Comparison of ENCODE assay signal across 24 cellular contexts in genomic region chr22:48268771-48269552, GRCh38.
A peak's percentile ranks its signal among the peaks of the same experiment; 100 is the strongest.
DNase-seq lines count a peak whose midpoint lies in the region; ATAC-seq and TF ChIP-seq lines count a peak whose summit lies in the region.
"Had no signal": no experiment of that assay in that cellular context is flagged by ENCODE, and none has a peak within 500 bp of the region (broad histone marks: within the 10 kb centered on the region; RNA-seq: fewer than 3 reads in every experiment).

No MANE protein-coding gene starts in this region.

- TF ChIP-seq CTCF in left lung (IDR thresholded peaks at IDR 0.05) (no peak), upper lobe of right lung (IDR thresholded peaks at IDR 0.05) (no peak), body of pancreas (IDR thresholded peaks at IDR 0.05) (no peak)

- intact Hi-C loops in left lung (cut with DNase I) (no loop called here), upper lobe of right lung (cut with DNase I) (no loop called here), body of pancreas (cut with DNase I) (no loop called here)

- 63 to 67% methylated on average over 20 to 24 of the region's 24 CpGs for WGBS in body of pancreas, 2 donors

- DNase-seq in SHP77 (lab: John Stamatoyannopoulos, UW) (peak; percentile 32 to 37), SHP77 treated with DMSO at 0.1 percent for 48 hours (lab: John Stamatoyannopoulos, UW) (no peak), RKO (ENCODE audit: low spot score) (peak; percentile 4), left lung (peak; percentile 47 to 88), upper lobe of right lung (peak; percentile 85), EL (no peak), body of pancreas (no peak)
- DNase-seq: activated CD8-positive, alpha-beta T cell treated with anti-CD3 and anti-CD28 coated beads for 36 hours; CD4-positive, alpha-beta memory T cell; effector memory CD8-positive, alpha-beta T cell; heart left ventricle; naive B cell; NCI-H1417; NCI-H2081; NCI-H226; NCI-H748 treated with DMSO at 0.1 percent for 48 hours; occipital lobe; stimulated activated naive CD8-positive, alpha-beta T cell treated with anti-CD3 and anti-CD28 coated beads, Interleukin-15, Interleukin-2, amounts not matched to agents 100 U/mL and 50 U/mL, for 24 hours; thyroid gland had no signal

- H3K27me3 ChIP-seq in left lung (peaks cover 0 to 28% of the 10 kb centered on the region in 2 donors), upper lobe of right lung (peaks cover 12% of the 10 kb centered on the region), body of pancreas (no peaks in the 10 kb centered on the region)
- H3K27me3 ChIP-seq: thyroid gland had no signal

- peak; percentile 98 for ATAC-seq in left lung
- peak; percentile 90 for ATAC-seq in upper lobe of right lung
- ATAC-seq in HG02678 (IDR thresholded peaks at IDR 0.05; ENCODE audit: unreplicated experiment): no peak
- no peak for ATAC-seq in body of pancreas
- ATAC-seq: activated CD8-positive, alpha-beta T cell treated with anti-CD3 and anti-CD28 coated beads for 36 hours; activated naive CD4-positive, alpha-beta T cell treated with anti-CD3 and anti-CD28 coated beads, Interleukin-2, amount 50 U/mL, for 72 hours; activated T-helper 17 cell treated with anti-CD3 and anti-CD28 coated beads, Interleukin-2, amount 50 U/mL, for 72 hours; effector memory CD8-positive, alpha-beta T cell; K562; SK-N-SH treated with all-trans-retinoic acid at 6 μM for 48 hours; stimulated activated naive CD8-positive, alpha-beta T cell treated with anti-CD3 and anti-CD28 coated beads, Interleukin-15, Interleukin-2, amounts not matched to agents 100 U/mL and 50 U/mL, for 24 hours had no signal

- no peak overlapping the region for H3K4me3 ChIP-seq in left lung
- no peak overlapping the region for H3K4me3 ChIP-seq in upper lobe of right lung
- H3K4me3 ChIP-seq in body of pancreas: no peak overlapping the region
- H3K4me3 ChIP-seq: heart left ventricle, K562, thyroid gland had no signal

- no peak overlapping the region for H3K27ac ChIP-seq in left lung
- H3K27ac ChIP-seq in upper lobe of right lung: no peak overlapping the region
- no peak overlapping the region for H3K27ac ChIP-seq in body of pancreas
- H3K27ac ChIP-seq: heart left ventricle, thyroid gland had no signal

- no peaks in the 10 kb centered on the region for H3K9me3 ChIP-seq in left lung
- no peaks in the 10 kb centered on the region for H3K9me3 ChIP-seq in upper lobe of right lung
- H3K9me3 ChIP-seq in body of pancreas: no peaks in the 10 kb centered on the region
- H3K9me3 ChIP-seq: heart left ventricle, thyroid gland had no signal

- H3K4me1 ChIP-seq in left lung (no peaks in the 10 kb centered on the region), upper lobe of right lung (no peaks in the 10 kb centered on the region), body of pancreas (no peaks in the 10 kb centered on the region)
- H3K4me1 ChIP-seq: heart left ventricle, thyroid gland had no signal

- TF ChIP-seq POLR2A in body of pancreas (IDR thresholded peaks at IDR 0.05): no peak

- H3K36me3 ChIP-seq in left lung: no peaks in the 10 kb centered on the region
- no peaks in the 10 kb centered on the region for H3K36me3 ChIP-seq in upper lobe of right lung
- no peaks in the 10 kb centered on the region for H3K36me3 ChIP-seq in body of pancreas (replicated peaks in 1 of 2; ENCODE audit: insufficient read depth in 1 of 2, low read depth in 2 of 2)
- H3K36me3 ChIP-seq: heart left ventricle, thyroid gland had no signal

Comparison
In these comparisons a context has a peak if more than half of its experiments do, and no peak if none do; other contexts are left out.
1. DNase-seq: peak in SHP77 (2 of 2), RKO (single experiment), left lung (2 of 2) and upper lobe of right lung (single experiment); none in SHP77 treated with DMSO at 0.1 percent for 48 hours (single experiment), EL (single experiment) and body of pancreas (0 of 4).
2. ATAC-seq: peak in left lung (single experiment) and upper lobe of right lung (single experiment); none in HG02678 (single experiment) and body of pancreas (single experiment).